ENCODE assay signal across 1 cellular context in the genomic region with DNA sequence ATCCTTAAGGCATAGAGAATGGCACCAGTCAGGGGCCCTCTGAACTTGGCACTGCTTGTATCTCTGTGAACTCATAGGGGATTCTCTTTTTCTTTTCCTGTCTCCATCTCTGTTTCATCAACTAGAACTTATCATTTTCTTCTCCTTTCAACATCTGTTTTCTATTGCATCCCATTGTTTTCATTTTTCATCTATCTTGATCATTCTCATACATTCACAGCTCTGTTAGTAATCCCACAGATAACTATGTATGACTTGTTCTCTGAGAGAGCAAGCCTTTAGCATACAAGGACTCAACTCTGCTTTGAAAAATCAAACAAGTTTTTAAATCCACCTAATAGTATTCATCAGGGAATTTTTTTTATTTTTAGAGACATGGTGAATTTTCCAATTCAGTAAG.
TF ChIP-seq lines count a peak whose summit lies in the region.

No MANE protein-coding gene starts in this region.

TF ChIP-seq in GM23338, 12 proteins besides CTCF, POLR2A, EP300 and RAD21 (continued from another document):
- TF ChIP-seq, protein P1, sequence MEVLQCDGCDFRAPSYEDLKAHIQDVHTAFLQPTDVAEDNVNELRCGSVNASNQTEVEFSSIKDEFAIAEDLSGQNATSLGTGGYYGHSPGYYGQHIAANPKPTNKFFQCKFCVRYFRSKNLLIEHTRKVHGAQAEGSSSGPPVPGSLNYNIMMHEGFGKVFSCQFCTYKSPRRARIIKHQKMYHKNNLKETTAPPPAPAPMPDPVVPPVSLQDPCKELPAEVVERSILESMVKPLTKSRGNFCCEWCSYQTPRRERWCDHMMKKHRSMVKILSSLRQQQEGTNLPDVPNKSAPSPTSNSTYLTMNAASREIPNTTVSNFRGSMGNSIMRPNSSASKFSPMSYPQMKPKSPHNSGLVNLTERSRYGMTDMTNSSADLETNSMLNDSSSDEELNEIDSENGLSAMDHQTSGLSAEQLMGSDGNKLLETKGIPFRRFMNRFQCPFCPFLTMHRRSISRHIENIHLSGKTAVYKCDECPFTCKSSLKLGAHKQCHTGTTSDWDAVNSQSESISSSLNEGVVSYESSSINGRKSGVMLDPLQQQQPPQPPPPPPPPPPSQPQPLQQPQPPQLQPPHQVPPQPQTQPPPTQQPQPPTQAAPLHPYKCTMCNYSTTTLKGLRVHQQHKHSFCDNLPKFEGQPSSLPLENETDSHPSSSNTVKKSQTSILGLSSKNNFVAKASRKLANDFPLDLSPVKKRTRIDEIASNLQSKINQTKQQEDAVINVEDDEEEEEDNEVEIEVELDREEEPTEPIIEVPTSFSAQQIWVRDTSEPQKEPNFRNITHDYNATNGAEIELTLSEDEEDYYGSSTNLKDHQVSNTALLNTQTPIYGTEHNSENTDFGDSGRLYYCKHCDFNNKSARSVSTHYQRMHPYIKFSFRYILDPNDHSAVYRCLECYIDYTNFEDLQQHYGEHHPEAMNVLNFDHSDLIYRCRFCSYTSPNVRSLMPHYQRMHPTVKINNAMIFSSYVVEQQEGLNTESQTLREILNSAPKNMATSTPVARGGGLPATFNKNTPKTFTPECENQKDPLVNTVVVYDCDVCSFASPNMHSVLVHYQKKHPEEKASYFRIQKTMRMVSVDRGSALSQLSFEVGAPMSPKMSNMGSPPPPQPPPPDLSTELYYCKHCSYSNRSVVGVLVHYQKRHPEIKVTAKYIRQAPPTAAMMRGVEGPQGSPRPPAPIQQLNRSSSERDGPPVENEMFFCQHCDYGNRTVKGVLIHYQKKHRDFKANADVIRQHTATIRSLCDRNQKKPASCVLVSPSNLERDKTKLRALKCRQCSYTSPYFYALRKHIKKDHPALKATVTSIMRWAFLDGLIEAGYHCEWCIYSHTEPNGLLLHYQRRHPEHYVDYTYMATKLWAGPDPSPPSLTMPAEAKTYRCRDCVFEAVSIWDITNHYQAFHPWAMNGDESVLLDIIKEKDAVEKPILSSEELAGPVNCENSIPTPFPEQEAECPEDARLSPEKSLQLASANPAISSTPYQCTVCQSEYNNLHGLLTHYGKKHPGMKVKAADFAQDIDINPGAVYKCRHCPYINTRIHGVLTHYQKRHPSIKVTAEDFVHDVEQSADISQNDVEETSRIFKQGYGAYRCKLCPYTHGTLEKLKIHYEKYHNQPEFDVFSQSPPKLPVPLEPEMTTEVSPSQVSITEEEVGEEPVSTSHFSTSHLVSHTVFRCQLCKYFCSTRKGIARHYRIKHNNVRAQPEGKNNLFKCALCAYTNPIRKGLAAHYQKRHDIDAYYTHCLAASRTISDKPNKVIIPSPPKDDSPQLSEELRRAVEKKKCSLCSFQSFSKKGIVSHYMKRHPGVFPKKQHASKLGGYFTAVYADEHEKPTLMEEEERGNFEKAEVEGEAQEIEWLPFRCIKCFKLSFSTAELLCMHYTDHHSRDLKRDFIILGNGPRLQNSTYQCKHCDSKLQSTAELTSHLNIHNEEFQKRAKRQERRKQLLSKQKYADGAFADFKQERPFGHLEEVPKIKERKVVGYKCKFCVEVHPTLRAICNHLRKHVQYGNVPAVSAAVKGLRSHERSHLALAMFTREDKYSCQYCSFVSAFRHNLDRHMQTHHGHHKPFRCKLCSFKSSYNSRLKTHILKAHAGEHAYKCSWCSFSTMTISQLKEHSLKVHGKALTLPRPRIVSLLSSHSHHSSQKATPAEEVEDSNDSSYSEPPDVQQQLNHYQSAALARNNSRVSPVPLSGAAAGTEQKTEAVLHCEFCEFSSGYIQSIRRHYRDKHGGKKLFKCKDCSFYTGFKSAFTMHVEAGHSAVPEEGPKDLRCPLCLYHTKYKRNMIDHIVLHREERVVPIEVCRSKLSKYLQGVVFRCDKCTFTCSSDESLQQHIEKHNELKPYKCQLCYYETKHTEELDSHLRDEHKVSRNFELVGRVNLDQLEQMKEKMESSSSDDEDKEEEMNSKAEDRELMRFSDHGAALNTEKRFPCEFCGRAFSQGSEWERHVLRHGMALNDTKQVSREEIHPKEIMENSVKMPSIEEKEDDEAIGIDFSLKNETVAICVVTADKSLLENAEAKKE (CRISPR knock-in tag; IDR thresholded peaks at IDR 0.05), result no peak
- no peak for TF ChIP-seq ZNF331 (CRISPR knock-in tag; IDR thresholded peaks at IDR 0.05; ENCODE audit: low read depth)
- TF ChIP-seq ZNF114 (CRISPR knock-in tag; IDR thresholded peaks at IDR 0.05), result no peak
- no peak for TF ChIP-seq POLR2AphosphoS5 (IDR thresholded peaks at IDR 0.05; ENCODE audit: low read depth)
- no peak for TF ChIP-seq EZH2phosphoT487 (IDR thresholded peaks at IDR 0.05; ENCODE audit: unreplicated experiment)
- TF ChIP-seq NANOG (IDR thresholded peaks at IDR 0.05; ENCODE audit: borderline replicate concordance), result no peak
- TF ChIP-seq, protein P2, sequence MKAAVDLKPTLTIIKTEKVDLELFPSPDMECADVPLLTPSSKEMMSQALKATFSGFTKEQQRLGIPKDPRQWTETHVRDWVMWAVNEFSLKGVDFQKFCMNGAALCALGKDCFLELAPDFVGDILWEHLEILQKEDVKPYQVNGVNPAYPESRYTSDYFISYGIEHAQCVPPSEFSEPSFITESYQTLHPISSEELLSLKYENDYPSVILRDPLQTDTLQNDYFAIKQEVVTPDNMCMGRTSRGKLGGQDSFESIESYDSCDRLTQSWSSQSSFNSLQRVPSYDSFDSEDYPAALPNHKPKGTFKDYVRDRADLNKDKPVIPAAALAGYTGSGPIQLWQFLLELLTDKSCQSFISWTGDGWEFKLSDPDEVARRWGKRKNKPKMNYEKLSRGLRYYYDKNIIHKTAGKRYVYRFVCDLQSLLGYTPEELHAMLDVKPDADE (IDR thresholded peaks at IDR 0.05), result no peak
- TF ChIP-seq STAT1 (IDR thresholded peaks at IDR 0.05; ENCODE audit: unreplicated experiment), result no peak
- no peak for TF ChIP-seq CREB1 (CRISPR knock-in tag; IDR thresholded peaks at IDR 0.05; ENCODE audit: low read depth)
- no peak for TF ChIP-seq JUNB (IDR thresholded peaks at IDR 0.05; ENCODE audit: unreplicated experiment)
TF ChIP-seq in GM23338: peak in this region for 0.
